23 cellular contexts compared by ENCODE assay signal in genomic region chr11:113649311-113649710, GRCh38.
"Had no signal": no experiment of that assay in that cellular context is flagged by ENCODE, and none has a peak within 500 bp of the region (broad histone marks: within the 10 kb centered on the region; RNA-seq: fewer than 3 reads in every experiment).

No MANE protein-coding gene starts in this region.

- H3K4me1 ChIP-seq: colonic mucosa, esophagus muscularis mucosa, esophagus squamous epithelium, foreskin keratinocyte, gastrocnemius medialis, gastroesophageal sphincter had no signal

- H3K9me3 ChIP-seq: colonic mucosa, esophagus squamous epithelium, gastrocnemius medialis had no signal

- H3K4me3 ChIP-seq: colonic mucosa, coronary artery, dorsolateral prefrontal cortex, esophagus muscularis mucosa, esophagus squamous epithelium, gastrocnemius medialis, gastroesophageal sphincter, heart left ventricle, heart right ventricle had no signal

- DNase-seq: colonic mucosa; cortex of kidney; dermis blood vessel endothelial cell; dorsolateral prefrontal cortex; effector CD4-positive, alpha-beta T cell; effector CD8-positive, alpha-beta T cell; effector memory CD4-positive, alpha-beta T cell; effector memory CD8-positive, alpha-beta T cell; erythroblast; esophagus squamous epithelium; foreskin fibroblast; foreskin keratinocyte; foreskin melanocyte; gastrocnemius medialis; glutamatergic neuron; head of caudate nucleus; heart left ventricle; heart right ventricle had no signal

- H3K4me3 Mint-ChIP-seq: dendritic cell treated with granulocyte-macrophage colony-stimulating factor and Interleukin-4, amounts not matched to agents 40 ng/mL and 50 ng/mL, for 4 days; effector memory CD8-positive, alpha-beta T cell had no signal

- H3K27ac ChIP-seq: colonic mucosa, coronary artery, dorsolateral prefrontal cortex, epithelial cell of prostate, esophagus muscularis mucosa, esophagus squamous epithelium, foreskin keratinocyte, gastrocnemius medialis, gastroesophageal sphincter, heart left ventricle, heart right ventricle had no signal

- H3K27ac Mint-ChIP-seq: dendritic cell treated with granulocyte-macrophage colony-stimulating factor and Interleukin-4, amounts not matched to agents 40 ng/mL and 50 ng/mL, for 4 days; effector memory CD8-positive, alpha-beta T cell had no signal

- H3K36me3 ChIP-seq: colonic mucosa, esophagus muscularis mucosa, esophagus squamous epithelium, gastrocnemius medialis, gastroesophageal sphincter, heart left ventricle, heart right ventricle had no signal

- H3K27me3 ChIP-seq: colonic mucosa, dorsolateral prefrontal cortex, esophagus muscularis mucosa, esophagus squamous epithelium, gastrocnemius medialis, gastroesophageal sphincter, heart left ventricle, heart right ventricle had no signal
